Comparison of ENCODE assay signal across 7 cellular contexts in genomic region chr11:75399344-75400109, GRCh38. TPM values are rescaled to one million over a fixed set of nuclear protein-coding genes. Genes with fewer than 3 reads are reported as not detected.
A peak's percentile ranks its signal among the peaks of the same experiment; 100 is the strongest.
DNase-seq lines count a peak whose midpoint lies in the region; ATAC-seq, FAIRE-seq and TF ChIP-seq lines count a peak whose summit lies in the region.

RPS3 (plus strand) TSS chr11:75399518; CDS start chr11:75399548, 30 bp downstream.

- peaks cover 30% of the 10 kb centered on the region for H3K4me1 Mint-ChIP-seq in astrocyte (ENCODE audit: low read depth, unreplicated experiment)

- peak; percentile 52 for DNase-seq in NCI-H187 treated with DMSO at 0.1 percent for 48 hours (lab: John Stamatoyannopoulos, UW)
- peak; percentile 77 for DNase-seq in T-helper 22 cell (ENCODE audit: low read depth)
- peak; percentile 82 for DNase-seq in astrocyte (ENCODE audit: low read depth)
- DNase-seq in hippocampal formation (lab: John Stamatoyannopoulos, UW) = peak; percentile 85 to 89
- DNase-seq in retinal pigment epithelial cell (ENCODE audit: low read depth) = peak; percentile 65

- no peak for TF ChIP-seq CTCF in astrocyte (IDR thresholded peaks at IDR 0.05; ENCODE audit: insufficient read depth, low read depth, low read length)
- TF ChIP-seq CTCF in retinal pigment epithelial cell (conservative IDR thresholded peaks at IDR 0.05; ENCODE audit: low read depth, low read length) = peak; percentile 17

- peak within 1 kb of the TSS; percentile 57 for H2AFZ ChIP-seq in astrocyte (ENCODE audit: low read depth, low read length)

- H3K27me3 ChIP-seq in astrocyte (ENCODE audit: insufficient read depth, low read length) = no peaks in the 10 kb centered on the region

- H3K36me3 Mint-ChIP-seq in astrocyte (ENCODE audit: low read depth, unreplicated experiment) = peaks cover 32% of the 10 kb centered on the region

- peak within 1 kb of the TSS; percentile 98 for H3K4me3 Mint-ChIP-seq in astrocyte (ENCODE audit: unreplicated experiment)

- FAIRE-seq in astrocyte (lab: Jason Lieb, UNC) = no peak

- H3K4me1 ChIP-seq in astrocyte (ENCODE audit: insufficient read depth, low read length) = peaks cover 32% of the 10 kb centered on the region

- peaks cover 53% of the 10 kb centered on the region for H3K79me2 ChIP-seq in astrocyte (ENCODE audit: insufficient read depth, low read length)

- H4K20me1 ChIP-seq in astrocyte (ENCODE audit: insufficient read depth, low read length) = peaks cover 48% of the 10 kb centered on the region

- H3K27ac Mint-ChIP-seq in astrocyte (ENCODE audit: unreplicated experiment) = peak within 1 kb of the TSS; percentile 95

- H3K36me3 ChIP-seq in astrocyte (ENCODE audit: insufficient read depth, low read length) = peaks cover 36% of the 10 kb centered on the region

- H3K9ac ChIP-seq in astrocyte (ENCODE audit: low read length) = peak within 1 kb of the TSS; percentile 98

- H3K27ac ChIP-seq in astrocyte (ENCODE audit: low read depth, low read length) = peak within 1 kb of the TSS; percentile 90

- H3K4me3 ChIP-seq in astrocyte (ENCODE audit: insufficient read depth, low read depth, low read length) = peak within 1 kb of the TSS; percentile 99
- peak within 1 kb of the TSS; percentile 100 for H3K4me3 ChIP-seq in retinal pigment epithelial cell (ENCODE audit: low read length)

- ATAC-seq in GM18499 (IDR thresholded peaks at IDR 0.05; ENCODE audit: insufficient read depth, unreplicated experiment) (peak; percentile 72), HG02938 (IDR thresholded peaks at IDR 0.05; ENCODE audit: unreplicated experiment) (peak; percentile 86)

- H3K27me3 Mint-ChIP-seq in astrocyte (ENCODE audit: low read depth, unreplicated experiment) = no peaks in the 10 kb centered on the region

- peak within 1 kb of the TSS; percentile 95 for H3K4me2 ChIP-seq in astrocyte (ENCODE audit: low read length)

- H3K9me3 ChIP-seq in astrocyte (ENCODE audit: insufficient read depth, low read depth, low read length) = no peaks in the 10 kb centered on the region

- H3K9me3 Mint-ChIP-seq in astrocyte (ENCODE audit: unreplicated experiment) = no peaks in the 10 kb centered on the region

RNA-seq across cellular contexts. Expression of gene RPS3, which starts in this region (rescaled TPM):
- total RNA-seq in astrocyte = 1,706 and 1,898 TPM in 2 replicates

Comparison
In these comparisons a context has a peak if more than half of its experiments do, and no peak if none do; other contexts are left out.
1. Peak in every context shown above with its lines: DNase-seq, ATAC-seq, H3K4me3 ChIP-seq and H3K27ac ChIP-seq.